Comparison of ENCODE assay signal across 14 cellular contexts in the genomic region with DNA sequence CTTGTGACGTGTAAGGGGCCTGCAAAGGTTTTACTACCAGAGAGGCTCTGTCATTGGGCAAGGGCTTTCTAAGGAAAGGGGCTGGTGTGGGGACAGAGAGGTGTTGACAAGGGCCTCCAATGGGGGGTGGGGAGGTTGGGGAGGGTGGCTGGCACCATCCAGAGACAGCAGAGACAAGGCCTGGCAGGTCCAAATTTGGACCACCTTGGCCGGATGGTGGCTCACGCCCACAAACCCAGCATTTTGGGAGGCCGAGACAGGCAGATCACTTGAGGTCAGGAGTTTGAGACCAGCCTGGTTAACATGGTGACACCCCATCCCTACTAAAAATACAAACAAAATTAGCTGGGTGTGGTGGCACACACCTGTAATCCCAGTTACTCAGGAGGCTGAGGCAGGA. TPM values are rescaled to one million over a fixed set of nuclear protein-coding genes. Genes with fewer than 3 reads are reported as not detected.
DNase-seq lines count a peak whose midpoint lies in the region; ATAC-seq and TF ChIP-seq lines count a peak whose summit lies in the region.
"Had no signal": no experiment of that assay in that cellular context is flagged by ENCODE, and none has a peak within 500 bp of the region (broad histone marks: within the 10 kb centered on the region; RNA-seq: fewer than 3 reads in every experiment).

No MANE protein-coding gene starts in this region.

- no peaks in the 10 kb centered on the region for H3K4me1 ChIP-seq in right cardiac atrium (ENCODE audit: control insufficient read depth, insufficient read depth, low read length)

- CTCF ChIA-PET in WTC11 (lab: Charles Lee): interaction anchor here (0.5 to 6.6 kb wide), 3 partner anchors 11 to 223 kb away, joined by 4 to 96 read pairs (median 5); no protein-coding TSS in a partner anchor

- TF ChIP-seq CTCF in WTC11 (IDR thresholded peaks at IDR 0.05): no peak
- no peak for TF ChIP-seq CTCF in type B pancreatic cell (conservative IDR thresholded peaks at IDR 0.05)

- H3K27me3 ChIP-seq in right cardiac atrium (ENCODE audit: control insufficient read depth, insufficient read depth): no peaks in the 10 kb centered on the region

- H3K27ac Mint-ChIP-seq in WTC11: no peak overlapping the region
- no peak overlapping the region for H3K27ac Mint-ChIP-seq in natural killer cell treated with Interleukin-12 subunit alpha and Interleukin-12 subunit beta and Interleukin-15 and Interleukin-18, amount 100 ng/mL, for 72 hours
- no peak overlapping the region for H3K27ac Mint-ChIP-seq in type B pancreatic cell
- H3K27ac Mint-ChIP-seq: CD4-positive, alpha-beta T cell had no signal

- H3K4me1 Mint-ChIP-seq in WTC11 (peaks cover 15% of the 10 kb centered on the region), type B pancreatic cell (ENCODE audit: unreplicated experiment) (peaks cover 8% of the 10 kb centered on the region)
- peaks cover 11 to 18% of the 10 kb centered on the region in 2 donors for H3K4me1 Mint-ChIP-seq in natural killer cell treated with Interleukin-12 subunit alpha and Interleukin-12 subunit beta and Interleukin-15 and Interleukin-18, amount 100 ng/mL, for 72 hours (ENCODE audit: low read depth in 2 of 2)

- WGBS in right cardiac atrium: 81% methylated on average over 4 of the region's 4 CpGs

- H3K4me3 ChIP-seq in right cardiac atrium (ENCODE audit: low read length): no peak overlapping the region

- H3K36me3 Mint-ChIP-seq in WTC11 (no peaks in the 10 kb centered on the region; the same call in 1 of the 2 replicates), type B pancreatic cell (no peaks in the 10 kb centered on the region)
- no peaks in the 10 kb centered on the region for H3K36me3 Mint-ChIP-seq in natural killer cell treated with Interleukin-12 subunit alpha and Interleukin-12 subunit beta and Interleukin-15 and Interleukin-18, amount 100 ng/mL, for 72 hours

- POLR2A ChIA-PET in WTC11 (lab: Charles Lee): no interaction called here

- intact Hi-C loops in right cardiac atrium (cut with DNase I) (loop anchor here in 3 of 4 donors (5.0 kb wide), 2 partner anchors 139 to 144 kb away; no protein-coding TSS in a partner anchor), Right ventricle myocardium superior (cut with DNase I) (no loop called here)

- H3K9me3 ChIP-seq in right cardiac atrium (ENCODE audit: control insufficient read depth, low read length): no peaks in the 10 kb centered on the region

- ATAC-seq in right cardiac atrium: no peak
- no peak for ATAC-seq in Right ventricle myocardium superior (ENCODE audit: poor library complexity)
- ATAC-seq in WTC11: no peak
- ATAC-seq in natural killer cell treated with Interleukin-12 subunit alpha and Interleukin-12 subunit beta and Interleukin-15 and Interleukin-18, amount 100 ng/mL, for 72 hours: no peak
- ATAC-seq in GM18861 (IDR thresholded peaks at IDR 0.05; ENCODE audit: unreplicated experiment): no peak
- ATAC-seq in GM19395 (IDR thresholded peaks at IDR 0.05; ENCODE audit: unreplicated experiment): no peak
- no peak for ATAC-seq in SK-N-SH treated with all-trans-retinoic acid at 6 μM for 48 hours
- ATAC-seq: HCT116 had no signal

- H3K27me3 Mint-ChIP-seq in WTC11 (ENCODE audit: low read depth): peaks cover 37% of the 10 kb centered on the region
- H3K27me3 Mint-ChIP-seq in natural killer cell treated with Interleukin-12 subunit alpha and Interleukin-12 subunit beta and Interleukin-15 and Interleukin-18, amount 100 ng/mL, for 72 hours: peaks cover 7 to 9% of the 10 kb centered on the region in 2 donors
- H3K27me3 Mint-ChIP-seq in type B pancreatic cell: peaks cover 38% of the 10 kb centered on the region

- DNase-seq in right cardiac atrium (peak in 2 of 3 donors; percentile 7 to 48), Right ventricle myocardium superior (no peak), WTC11 (ENCODE audit: low spot score) (no peak), type B pancreatic cell (ENCODE audit: extremely low spot score, unreplicated experiment) (no peak)
- DNase-seq in natural killer cell treated with Interleukin-12 subunit alpha and Interleukin-12 subunit beta and Interleukin-15 and Interleukin-18, amount 100 ng/mL, for 72 hours (ENCODE audit: low spot score): no peak
- DNase-seq: ACHN; C1 segment of cervical spinal cord; CD4-positive, alpha-beta T cell; EL had no signal

- 0 out of 2 replicates have a peak overlapping the region, but pooled peaks have one; percentile 84 for H3K4me3 Mint-ChIP-seq in WTC11
- peak overlapping the region; percentile 82 for H3K4me3 Mint-ChIP-seq in natural killer cell treated with Interleukin-12 subunit alpha and Interleukin-12 subunit beta and Interleukin-15 and Interleukin-18, amount 100 ng/mL, for 72 hours
- peak overlapping the region; percentile 87 for H3K4me3 Mint-ChIP-seq in type B pancreatic cell

- H3K27ac ChIP-seq in right cardiac atrium (ENCODE audit: low read length): no peak overlapping the region
- H3K27ac ChIP-seq: HL-60 had no signal

- H3K9me3 Mint-ChIP-seq in WTC11: no peaks in the 10 kb centered on the region
- H3K9me3 Mint-ChIP-seq in natural killer cell treated with Interleukin-12 subunit alpha and Interleukin-12 subunit beta and Interleukin-15 and Interleukin-18, amount 100 ng/mL, for 72 hours: no peaks in the 10 kb centered on the region
- no peaks in the 10 kb centered on the region for H3K9me3 Mint-ChIP-seq in type B pancreatic cell
- H3K9me3 Mint-ChIP-seq: CD4-positive, alpha-beta T cell had no signal

TF ChIP-seq in SK-N-SH treated with all-trans-retinoic acid at 6 μM for 48 hours, 23 proteins besides CTCF, POLR2A, EP300 and RAD21:
- no peak for TF ChIP-seq ZFP3 (CRISPR knock-in tag; IDR thresholded peaks at IDR 0.05)
- TF ChIP-seq SNAI2 (CRISPR knock-in tag; IDR thresholded peaks at IDR 0.05): no peak
- no peak for TF ChIP-seq OSR1 (CRISPR knock-in tag; IDR thresholded peaks at IDR 0.05)
- TF ChIP-seq ZC3H10 (CRISPR knock-in tag; IDR thresholded peaks at IDR 0.05): no peak
- TF ChIP-seq RARB (CRISPR knock-in tag; IDR thresholded peaks at IDR 0.05): no peak
- no peak for TF ChIP-seq ZNF70 (CRISPR knock-in tag; IDR thresholded peaks at IDR 0.05)
- TF ChIP-seq, protein P1, sequence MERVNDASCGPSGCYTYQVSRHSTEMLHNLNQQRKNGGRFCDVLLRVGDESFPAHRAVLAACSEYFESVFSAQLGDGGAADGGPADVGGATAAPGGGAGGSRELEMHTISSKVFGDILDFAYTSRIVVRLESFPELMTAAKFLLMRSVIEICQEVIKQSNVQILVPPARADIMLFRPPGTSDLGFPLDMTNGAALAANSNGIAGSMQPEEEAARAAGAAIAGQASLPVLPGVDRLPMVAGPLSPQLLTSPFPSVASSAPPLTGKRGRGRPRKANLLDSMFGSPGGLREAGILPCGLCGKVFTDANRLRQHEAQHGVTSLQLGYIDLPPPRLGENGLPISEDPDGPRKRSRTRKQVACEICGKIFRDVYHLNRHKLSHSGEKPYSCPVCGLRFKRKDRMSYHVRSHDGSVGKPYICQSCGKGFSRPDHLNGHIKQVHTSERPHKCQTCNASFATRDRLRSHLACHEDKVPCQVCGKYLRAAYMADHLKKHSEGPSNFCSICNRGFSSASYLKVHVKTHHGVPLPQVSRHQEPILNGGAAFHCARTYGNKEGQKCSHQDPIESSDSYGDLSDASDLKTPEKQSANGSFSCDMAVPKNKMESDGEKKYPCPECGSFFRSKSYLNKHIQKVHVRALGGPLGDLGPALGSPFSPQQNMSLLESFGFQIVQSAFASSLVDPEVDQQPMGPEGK (CRISPR knock-in tag; IDR thresholded peaks at IDR 0.05; ENCODE audit: borderline replicate concordance): no peak
- no peak for TF ChIP-seq TCF4 (CRISPR knock-in tag; IDR thresholded peaks at IDR 0.05; ENCODE audit: borderline replicate concordance)
- no peak for TF ChIP-seq TOX (CRISPR knock-in tag; IDR thresholded peaks at IDR 0.05; ENCODE audit: borderline replicate concordance)

RNA-seq across cellular contexts. Expression of a gene that starts 2.2 kb away (rescaled TPM):
- total RNA-seq in right cardiac atrium (under 1 TPM in 2 of 4 donors, not detected in 2; 0.14 to 0.53 TPM), Right ventricle myocardium superior (not detected), WTC11 (2021) (0.62 to 0.85 TPM (median 0.62 TPM) in 3 replicates), type B pancreatic cell (ENCODE audit: low replicate concordance) (0.98 and 1.0 TPM in 2 replicates)
- polyA plus RNA-seq in right cardiac atrium: 0.20 TPM
- under 1 TPM; 0.75 to 0.81 TPM for total RNA-seq in natural killer cell treated with Interleukin-12 subunit alpha and Interleukin-12 subunit beta and Interleukin-15 and Interleukin-18, amount 100 ng/mL, for 72 hours

RNA-seq across cellular contexts. Expression of a gene that starts 12.3 kb away (rescaled TPM):
- 10 to 100 TPM in 3 of 4 donors, 1 to 10 TPM in 1; 9.9 to 18.8 (median 11.9) TPM for total RNA-seq in right cardiac atrium
- polyA plus RNA-seq in right cardiac atrium: 10.1 TPM
- 4.7 TPM for total RNA-seq in Right ventricle myocardium superior
- total RNA-seq in WTC11 (2021): 560 to 611 TPM (median 602 TPM) in 3 replicates
- total RNA-seq in natural killer cell treated with Interleukin-12 subunit alpha and Interleukin-12 subunit beta and Interleukin-15 and Interleukin-18, amount 100 ng/mL, for 72 hours: 1 to 10 TPM; 1.4 to 4.0 TPM
- 949 and 981 TPM in 2 replicates for total RNA-seq in type B pancreatic cell (ENCODE audit: low replicate concordance)

RNA-seq across cellular contexts. Expression of a gene that starts 46.5 kb away (rescaled TPM):
- 100 to 1,000 TPM in 2 of 4 donors, 10 to 100 TPM in 2; 75.8 to 108 (median 100) TPM for total RNA-seq in right cardiac atrium
- 87.5 TPM for polyA plus RNA-seq in right cardiac atrium
- 65.8 TPM for total RNA-seq in Right ventricle myocardium superior
- total RNA-seq in WTC11 (2021): 107 to 139 TPM (median 115 TPM) in 3 replicates
- 100 to 1,000 TPM; 104 to 207 TPM for total RNA-seq in natural killer cell treated with Interleukin-12 subunit alpha and Interleukin-12 subunit beta and Interleukin-15 and Interleukin-18, amount 100 ng/mL, for 72 hours
- total RNA-seq in type B pancreatic cell (ENCODE audit: low replicate concordance): 50.0 and 57.6 TPM in 2 replicates

Comparison
In these comparisons a context has a peak if more than half of its experiments do, and no peak if none do; other contexts are left out.
1. DNase-seq: peak in right cardiac atrium (2 of 3); none in Right ventricle myocardium superior (single experiment), WTC11 (single experiment), natural killer cell treated with Interleukin-12 subunit alpha and Interleukin-12 subunit beta and Interleukin-15 and Interleukin-18, amount 100 ng/mL, for 72 hours (single experiment) and type B pancreatic cell (single experiment).
2. RNA of a gene that starts 12.3 kb away (total RNA-seq): 949 to 981 TPM in type B pancreatic cell and 560 to 611 TPM in WTC11; 9.9 to 18.8 TPM in right cardiac atrium, 4.7 TPM in Right ventricle myocardium superior (single experiment) and 1.4 to 4.0 TPM in natural killer cell treated with Interleukin-12 subunit alpha and Interleukin-12 subunit beta and Interleukin-15 and Interleukin-18, amount 100 ng/mL, for 72 hours; every median in the first group is over 10 times any median in the second.
3. Peak in every context shown above with its lines, with median percentiles within 50 percentile points of each other: H3K4me3 Mint-ChIP-seq.